In genomic region chr14:99628832-99629618, GRCh38 we compare ENCODE assay signal across 8 cellular contexts. TPM values are rescaled to one million over a fixed set of nuclear protein-coding genes. Genes with fewer than 3 reads are reported as not detected.
DNase-seq lines count a peak whose midpoint lies in the region; ATAC-seq and TF ChIP-seq lines count a peak whose summit lies in the region.

No MANE protein-coding gene starts in this region.

- peak overlapping the region; percentile 54 for H2AFZ ChIP-seq in IMR-90 (replicated peaks; ENCODE audit: low read length, poor library complexity)
- H2AFZ ChIP-seq in fibroblast of lung (ENCODE audit: low read length): peak overlapping the region; percentile 50

- no peak overlapping the region for H2BK20ac ChIP-seq in IMR-90 (ENCODE audit: low read depth, low read length)

- H3K23ac ChIP-seq in IMR-90 (ENCODE audit: low read depth, low read length): no peak overlapping the region

- no peak overlapping the region for H2BK120ac ChIP-seq in IMR-90 (ENCODE audit: low read depth, low read length)

- peak overlapping the region; percentile 17; the same call in 1 of the 3 replicates for H2BK15ac ChIP-seq in IMR-90 (ENCODE audit: low read depth, low read length)

- no peak overlapping the region for H3K9ac ChIP-seq in IMR-90 (ENCODE audit: low read depth, low read length)
- H3K9ac ChIP-seq in fibroblast of lung (ENCODE audit: insufficient read depth, low read length): no peak overlapping the region

- peak; percentile 49; the same call in 1 of the 2 replicates for TF ChIP-seq POLR2A in IMR-90 (IDR thresholded peaks at IDR 0.05; ENCODE audit: low read depth, low read length)

- H3K4me1 ChIP-seq in IMR-90 (ENCODE audit: control insufficient read depth, insufficient read depth, low read length) (peaks cover 8% of the 10 kb centered on the region), fibroblast of lung (ENCODE audit: control insufficient read depth, extremely low read depth, insufficient read depth, low read length) (no peaks in the 10 kb centered on the region)

- H3K4me2 ChIP-seq in IMR-90 (ENCODE audit: low read depth, low read length) (peak overlapping the region; percentile 65), fibroblast of lung (ENCODE audit: extremely low read depth, insufficient read depth, low read length) (no peak overlapping the region)

- POLR2A ChIA-PET in IMR-90 (lab: Charles Lee; ENCODE audit: unreplicated experiment): no interaction called here

- H3K79me2 ChIP-seq in fibroblast of lung (ENCODE audit: control insufficient read depth, insufficient read depth, low read length): no peaks in the 10 kb centered on the region

- no peaks in the 10 kb centered on the region for H4K20me1 ChIP-seq in IMR-90 (ENCODE audit: insufficient read depth, low read length)
- H4K20me1 ChIP-seq in fibroblast of lung (ENCODE audit: control insufficient read depth, extremely low read depth, insufficient read depth, low read length): no peaks in the 10 kb centered on the region

- intact Hi-C loops in IMR-90 (cut with micrococcal nuclease): loop anchor here (1.0 to 5.0 kb wide), 2 partner anchors 111 to 237 kb away; no protein-coding TSS in a partner anchor

- ATAC-seq in GM19035 (IDR thresholded peaks at IDR 0.05; ENCODE audit: unreplicated experiment) (peak; percentile 61), IMR-90 (ENCODE audit: low read depth) (peak; percentile 99)
- ATAC-seq in activated T-cell treated with anti-CD3 and anti-CD28 coated beads, Interleukin-2, amount 50 U/mL, for 4 hours: peak; percentile 83 to 90
- ATAC-seq in stimulated activated naive CD8-positive, alpha-beta T cell treated with anti-CD3 and anti-CD28 coated beads, Interleukin-15, amount 100 ng/mL, for 72 hours: peak; percentile 88

- in situ Hi-C loops in IMR-90 (cut with MboI; ENCODE audit: low sequenced_read_pairs): no loop called here

- no peak overlapping the region for H3K56ac ChIP-seq in IMR-90 (ENCODE audit: extremely low read depth, insufficient read depth, low read length)

- no peaks in the 10 kb centered on the region; a peak in 1 of 4 replicates for H3K79me1 ChIP-seq in IMR-90 (ENCODE audit: low read depth in 1 of 2, low read length in 2 of 2)

- peak overlapping the region; percentile 77 for H2AK9ac ChIP-seq in IMR-90 (replicated peaks; ENCODE audit: low read depth, low read length, poor library complexity)

- H3K27ac ChIP-seq in IMR-90 (ENCODE audit: insufficient read depth, low read length) (no peak overlapping the region), fibroblast of lung (ENCODE audit: insufficient read depth, low read length) (no peak overlapping the region)

- peaks cover 9% of the 10 kb centered on the region; the same call in 1 of the 2 replicates for H3K27me3 ChIP-seq in IMR-90 (ENCODE audit: control insufficient read depth, insufficient read depth, low read length)
- H3K27me3 ChIP-seq in fibroblast of lung (ENCODE audit: control insufficient read depth, insufficient read depth, low read length): no peaks in the 10 kb centered on the region

- peaks cover 5% of the 10 kb centered on the region for H3K9me1 ChIP-seq in IMR-90 (ENCODE audit: insufficient read depth, low read length)

- TF ChIP-seq CTCF in IMR-90 (conservative IDR thresholded peaks at IDR 0.05; ENCODE audit: low read depth, low read length) (peak; percentile 95), fibroblast of lung (conservative IDR thresholded peaks at IDR 0.05 in 1 of 2, IDR thresholded peaks at IDR 0.05 in 1 of 2; ENCODE audit: low read depth in 1 of 2, low read length in 2 of 2) (peak; percentile 94 to 96), nephron (IDR thresholded peaks at IDR 0.05; ENCODE audit: unreplicated experiment in 3 of 3) (peak; percentile 98 to 99 (median 99))

- H3K14ac ChIP-seq in IMR-90 (replicated peaks; ENCODE audit: low read depth, low read length): no peak overlapping the region

- CTCF ChIA-PET in IMR-90 (lab: Yijun Ruan, JAX): interaction anchor here (0.7 to 1.0 kb wide), 3 partner anchors 22 to 106 kb away, joined by 3 to 4 read pairs (median 3); no protein-coding TSS in a partner anchor

- peak; percentile 87 for DNase-seq in AG08395 (ENCODE audit: low spot score)
- DNase-seq in IMR-90: peak; percentile 59
- DNase-seq in activated T-cell treated with anti-CD3 and anti-CD28 coated beads, Interleukin-2, amount 50 U/mL, for 4 hours: peak; percentile 51
- DNase-seq in fibroblast of lung (ENCODE audit: low read depth in 2 of 2): peak; percentile 57 to 68
- DNase-seq in stimulated activated naive CD8-positive, alpha-beta T cell treated with anti-CD3 and anti-CD28 coated beads, Interleukin-15, amount 100 ng/mL, for 72 hours: peak; percentile 67 to 71

- H3K36me3 ChIP-seq in IMR-90 (ENCODE audit: control insufficient read depth, insufficient read depth, low read length) (no peaks in the 10 kb centered on the region), fibroblast of lung (ENCODE audit: control insufficient read depth, insufficient read depth, low read length) (no peaks in the 10 kb centered on the region)

- H3K9me3 Mint-ChIP-seq in activated T-cell treated with anti-CD3 and anti-CD28 coated beads, Interleukin-2, amount 50 U/mL, for 4 hours: no peaks in the 10 kb centered on the region
- H3K9me3 Mint-ChIP-seq in nephron: no peaks in the 10 kb centered on the region
- no peaks in the 10 kb centered on the region for H3K9me3 Mint-ChIP-seq in stimulated activated naive CD8-positive, alpha-beta T cell treated with anti-CD3 and anti-CD28 coated beads, Interleukin-15, amount 100 ng/mL, for 72 hours

- H4K5ac ChIP-seq in IMR-90 (ENCODE audit: low read depth, low read length): no peak overlapping the region

- BruUV-seq in IMR-90 (replicated peaks; lab: Mats Ljungman, UMichigan): no TSS peak

- peak; percentile 97 for TF ChIP-seq RAD21 in IMR-90 (IDR thresholded peaks at IDR 0.05; ENCODE audit: low read length)

- H3K9me3 ChIP-seq in IMR-90 (ENCODE audit: control insufficient read depth, insufficient read depth, low read length): no peaks in the 10 kb centered on the region
- H3K9me3 ChIP-seq in fibroblast of lung (ENCODE audit: control insufficient read depth, insufficient read depth, low read depth, low read length): no peaks in the 10 kb centered on the region

- no peak overlapping the region for H4K91ac ChIP-seq in IMR-90 (ENCODE audit: insufficient read depth, low read depth, low read length)

- no peak overlapping the region for H2AK5ac ChIP-seq in IMR-90 (ENCODE audit: low read depth, low read length)

- dilution Hi-C loops in IMR-90 (cut with HindIII; ENCODE audit: low sequenced_read_pairs, unreplicated experiment): no loop called here

- peak overlapping the region in 1 of 2 experiments; percentile 74; a peak in 1 of 4 replicates for H4K8ac ChIP-seq in IMR-90 (ENCODE audit: low read depth in 2 of 2, low read length in 2 of 2)

- H3K27ac Mint-ChIP-seq in nephron: no peak overlapping the region
- H3K27ac Mint-ChIP-seq in stimulated activated naive CD8-positive, alpha-beta T cell treated with anti-CD3 and anti-CD28 coated beads, Interleukin-15, amount 100 ng/mL, for 72 hours: no peak overlapping the region

- H3K27me3 Mint-ChIP-seq in activated T-cell treated with anti-CD3 and anti-CD28 coated beads, Interleukin-2, amount 50 U/mL, for 4 hours (ENCODE audit: low read depth): peaks cover 21% of the 10 kb centered on the region
- peaks cover 16% of the 10 kb centered on the region for H3K27me3 Mint-ChIP-seq in nephron (ENCODE audit: low read depth)
- H3K27me3 Mint-ChIP-seq in stimulated activated naive CD8-positive, alpha-beta T cell treated with anti-CD3 and anti-CD28 coated beads, Interleukin-15, amount 100 ng/mL, for 72 hours: peaks cover 17% of the 10 kb centered on the region

- 0% methylated on average over 12 of the region's 21 CpGs; no CpG with 5 or more reads in 1 of the 2 experiments for WGBS in IMR-90 (ENCODE audit: extremely low coverage in 2 of 2, insufficient read length in 1 of 2), 2 experiments

- no peak overlapping the region for H3K18ac ChIP-seq in IMR-90 (ENCODE audit: low read depth, low read length)

- no peaks in the 10 kb centered on the region for H3K36me3 Mint-ChIP-seq in activated T-cell treated with anti-CD3 and anti-CD28 coated beads, Interleukin-2, amount 50 U/mL, for 4 hours (ENCODE audit: insufficient read depth)
- H3K36me3 Mint-ChIP-seq in nephron (ENCODE audit: low read depth): no peaks in the 10 kb centered on the region

- H3K4me3 ChIP-seq in IMR-90 (ENCODE audit: insufficient read depth, low read depth, low read length): no peak overlapping the region
- H3K4me3 ChIP-seq in fibroblast of lung (replicated peaks in 1 of 4; ENCODE audit: control extremely low read depth in 1 of 4, insufficient read depth in 1 of 4, low read depth in 3 of 4, low read length in 4 of 4): no peak overlapping the region

- H3K4ac ChIP-seq in IMR-90 (ENCODE audit: low read depth, low read length): 0 out of 2 replicates have a peak overlapping the region, but pooled peaks have one; percentile 12

- no peak overlapping the region for H2BK5ac ChIP-seq in IMR-90 (ENCODE audit: low read depth, low read length, poor library complexity, severe bottlenecking)

- no peak overlapping the region for H3K4me3 Mint-ChIP-seq in activated T-cell treated with anti-CD3 and anti-CD28 coated beads, Interleukin-2, amount 50 U/mL, for 4 hours
- H3K4me3 Mint-ChIP-seq in nephron: no peak overlapping the region
- no peak overlapping the region for H3K4me3 Mint-ChIP-seq in stimulated activated naive CD8-positive, alpha-beta T cell treated with anti-CD3 and anti-CD28 coated beads, Interleukin-15, amount 100 ng/mL, for 72 hours

- H3K4me1 Mint-ChIP-seq in activated T-cell treated with anti-CD3 and anti-CD28 coated beads, Interleukin-2, amount 50 U/mL, for 4 hours (ENCODE audit: low read depth): peaks cover 5% of the 10 kb centered on the region
- peaks cover 9% of the 10 kb centered on the region for H3K4me1 Mint-ChIP-seq in nephron
- peaks cover 7% of the 10 kb centered on the region for H3K4me1 Mint-ChIP-seq in stimulated activated naive CD8-positive, alpha-beta T cell treated with anti-CD3 and anti-CD28 coated beads, Interleukin-15, amount 100 ng/mL, for 72 hours

RNA-seq across cellular contexts. Expression of gene HHIPL1, which starts 15.9 kb away (rescaled TPM):
- total RNA-seq in IMR-90 (2012; rRNA removed) (0.56 and 0.72 TPM in 2 replicates), fibroblast of lung (7.7 and 9.9 TPM in 2 replicates)
- polyA plus RNA-seq in IMR-90 (2012; rRNA removed) (0.65 and 1.4 TPM in 2 replicates), fibroblast of lung (1.5 and 1.6 TPM in 2 replicates)
- polyA plus RNA-seq in IMR-90 (2012; cell fraction: cytosol; rRNA removed): 0.48 and 1.5 TPM in 2 replicates
- polyA plus RNA-seq in IMR-90 (2012; cell fraction: nucleus; rRNA removed; ENCODE audit: low replicate concordance): 0.64 and 1.3 TPM in 2 replicates
- 0.09 TPM for polyA plus RNA-seq in PFSK-1 (2012; ENCODE audit: insufficient read length, low read depth)
- not detected for total RNA-seq in activated T-cell treated with anti-CD3 and anti-CD28 coated beads, Interleukin-2, amount 50 U/mL, for 4 hours
- polyA plus RNA-seq in fibroblast of lung (2012): 2.6 and 2.9 TPM in 2 replicates
- 2.4 and 2.7 TPM in 2 replicates for polyA minus RNA-seq in fibroblast of lung (ENCODE audit: low replicate concordance)

RNA-seq across cellular contexts. Expression of gene CCDC85C, which starts 25.0 kb away (rescaled TPM):
- 13.9 and 16.0 TPM in 2 replicates for total RNA-seq in IMR-90 (2012; rRNA removed)
- 19.0 and 22.2 TPM in 2 replicates for polyA plus RNA-seq in IMR-90 (2012; rRNA removed)
- polyA plus RNA-seq in IMR-90 (2012; cell fraction: cytosol; rRNA removed): 10.9 and 15.5 TPM in 2 replicates
- polyA plus RNA-seq in IMR-90 (2012; cell fraction: nucleus; rRNA removed; ENCODE audit: low replicate concordance): 11.3 and 20.4 TPM in 2 replicates
- polyA plus RNA-seq in PFSK-1 (2012; ENCODE audit: insufficient read length, low read depth): 15.3 TPM
- 10 to 100 TPM in 1 of 3 donors, 1 to 10 TPM in 2; 3.8 to 11.1 (median 3.8) TPM for total RNA-seq in activated T-cell treated with anti-CD3 and anti-CD28 coated beads, Interleukin-2, amount 50 U/mL, for 4 hours
- total RNA-seq in fibroblast of lung: 2.6 and 9.6 TPM in 2 replicates
- polyA plus RNA-seq in fibroblast of lung: 4.6 and 8.3 TPM in 2 replicates
- polyA plus RNA-seq in fibroblast of lung (2012): 7.1 and 14.6 TPM in 2 replicates
- 10.7 and 17.9 TPM in 2 replicates for polyA minus RNA-seq in fibroblast of lung (ENCODE audit: low replicate concordance)

RNA-seq across cellular contexts. Expression of gene CYP46A1, which starts 55.1 kb away (rescaled TPM):
- total RNA-seq in IMR-90 (2012; rRNA removed) (under 0.01 and 0.18 TPM in 2 replicates), fibroblast of lung (under 0.01 and 0.33 TPM in 2 replicates)
- polyA plus RNA-seq in IMR-90 (2012; rRNA removed) (0.24 and 0.31 TPM in 2 replicates), fibroblast of lung (0.09 and 0.11 TPM in 2 replicates)
- polyA plus RNA-seq in IMR-90 (2012; cell fraction: cytosol; rRNA removed): 0.09 and 0.31 TPM in 2 replicates
- polyA plus RNA-seq in IMR-90 (2012; cell fraction: nucleus; rRNA removed; ENCODE audit: low replicate concordance): 1.0 and 1.2 TPM in 2 replicates
- not detected for polyA plus RNA-seq in PFSK-1 (2012; ENCODE audit: insufficient read length, low read depth)
- under 1 TPM; 0.08 to 0.32 (median 0.14) TPM for total RNA-seq in activated T-cell treated with anti-CD3 and anti-CD28 coated beads, Interleukin-2, amount 50 U/mL, for 4 hours
- 0.05 and 0.10 TPM in 2 replicates for polyA plus RNA-seq in fibroblast of lung (2012)
- polyA minus RNA-seq in fibroblast of lung (ENCODE audit: low replicate concordance): 0.20 TPM in 1 of 2 replicates, not detected in the other
